16 cellular contexts compared by ENCODE assay signal in the genomic region with DNA sequence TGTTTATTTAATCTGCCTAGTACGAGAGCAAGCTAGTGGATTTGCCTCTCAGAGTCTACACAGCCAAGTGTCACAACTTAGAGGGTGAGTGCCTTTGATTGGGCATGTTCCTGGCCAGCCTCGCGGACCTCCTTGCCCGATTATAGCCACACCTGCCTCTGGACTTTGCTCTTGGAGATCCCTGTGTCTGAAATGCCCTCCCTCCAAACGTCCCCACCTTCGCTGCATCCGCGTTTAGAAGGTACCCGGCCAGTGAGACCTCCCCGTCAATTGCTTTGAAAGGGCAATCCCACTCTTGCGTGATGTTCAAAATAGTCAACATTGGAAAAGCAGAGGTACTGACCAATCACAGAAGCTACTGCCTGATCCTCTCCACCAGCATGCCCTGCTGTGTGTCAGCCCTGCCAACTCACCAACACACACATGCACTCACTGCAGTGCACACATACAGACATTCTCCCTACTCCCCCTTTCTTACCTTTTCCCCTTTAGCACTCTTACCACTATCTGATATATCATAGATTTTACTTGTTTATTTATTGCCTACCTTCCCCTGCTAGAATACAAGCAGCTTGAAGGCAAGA. TPM values are rescaled to one million over a fixed set of nuclear protein-coding genes. Genes with fewer than 3 reads are reported as not detected.
DNase-seq lines count a peak whose midpoint lies in the region; ATAC-seq and TF ChIP-seq lines count a peak whose summit lies in the region.
"Had no signal": no experiment of that assay in that cellular context is flagged by ENCODE, and none has a peak within 500 bp of the region (broad histone marks: within the 10 kb centered on the region; RNA-seq: fewer than 3 reads in every experiment).

No MANE protein-coding gene starts in this region.

- H3K36me3 Mint-ChIP-seq in activated CD8-positive, alpha-beta T cell treated with anti-CD3 and anti-CD28 coated beads, Interleukin-2, amount 10 ng/mL, durations not matched to agents 7 days and 5 days (ENCODE audit: low read depth): peaks cover 5% of the 10 kb centered on the region
- peaks cover 6% of the 10 kb centered on the region for H3K36me3 Mint-ChIP-seq in activated CD8-positive, alpha-beta T cell treated with anti-CD3 and anti-CD28 coated beads for 36 hours (ENCODE audit: low read depth)

- in situ Hi-C loops in ACHN (cut with HindIII; ENCODE audit: low pct_ligation_motif_present, low pct_unique_long_range_greater_than_20kb, low sequenced_read_pairs): no loop called here

- no peak for ATAC-seq in activated CD8-positive, alpha-beta T cell treated with anti-CD3 and anti-CD28 coated beads, Interleukin-2, amount 10 ng/mL, durations not matched to agents 7 days and 5 days
- ATAC-seq in activated CD8-positive, alpha-beta T cell treated with anti-CD3 and anti-CD28 coated beads for 36 hours: no peak
- ATAC-seq in HG02763 (IDR thresholded peaks at IDR 0.05; ENCODE audit: unreplicated experiment) (no peak), GM18870 (IDR thresholded peaks at IDR 0.05; ENCODE audit: unreplicated experiment) (no peak)

- peaks cover 33% of the 10 kb centered on the region for H3K27me3 Mint-ChIP-seq in activated CD8-positive, alpha-beta T cell treated with anti-CD3 and anti-CD28 coated beads, Interleukin-2, amount 10 ng/mL, durations not matched to agents 7 days and 5 days (ENCODE audit: low read depth)
- H3K27me3 Mint-ChIP-seq in activated CD8-positive, alpha-beta T cell treated with anti-CD3 and anti-CD28 coated beads for 36 hours: no peaks in the 10 kb centered on the region

- intact Hi-C loops in activated CD8-positive, alpha-beta T cell treated with anti-CD3 and anti-CD28 coated beads for 36 hours (cut with micrococcal nuclease): loop anchor here (5.0 kb wide), 1 partner anchor 62 kb away; no protein-coding TSS in a partner anchor

- H3K27ac Mint-ChIP-seq in activated CD8-positive, alpha-beta T cell treated with anti-CD3 and anti-CD28 coated beads, Interleukin-2, amount 10 ng/mL, durations not matched to agents 7 days and 5 days: no peak overlapping the region
- no peak overlapping the region for H3K27ac Mint-ChIP-seq in activated CD8-positive, alpha-beta T cell treated with anti-CD3 and anti-CD28 coated beads for 36 hours
- H3K27ac Mint-ChIP-seq: GM23338 had no signal

- H3K9me3 Mint-ChIP-seq in activated CD8-positive, alpha-beta T cell treated with anti-CD3 and anti-CD28 coated beads, Interleukin-2, amount 10 ng/mL, durations not matched to agents 7 days and 5 days (ENCODE audit: insufficient read depth): peaks cover 22% of the 10 kb centered on the region
- peaks cover 18% of the 10 kb centered on the region for H3K9me3 Mint-ChIP-seq in activated CD8-positive, alpha-beta T cell treated with anti-CD3 and anti-CD28 coated beads for 36 hours

- H3K4me1 Mint-ChIP-seq in activated CD8-positive, alpha-beta T cell treated with anti-CD3 and anti-CD28 coated beads, Interleukin-2, amount 10 ng/mL, durations not matched to agents 7 days and 5 days (ENCODE audit: low read depth): peaks cover 9% of the 10 kb centered on the region
- H3K4me1 Mint-ChIP-seq in activated CD8-positive, alpha-beta T cell treated with anti-CD3 and anti-CD28 coated beads for 36 hours (ENCODE audit: low read depth): peaks cover 2% of the 10 kb centered on the region

- H3K4me3 Mint-ChIP-seq in activated CD8-positive, alpha-beta T cell treated with anti-CD3 and anti-CD28 coated beads, Interleukin-2, amount 10 ng/mL, durations not matched to agents 7 days and 5 days: no peak overlapping the region
- H3K4me3 Mint-ChIP-seq in activated CD8-positive, alpha-beta T cell treated with anti-CD3 and anti-CD28 coated beads for 36 hours: no peak overlapping the region
- H3K4me3 Mint-ChIP-seq: GM23338 had no signal

- CTCF ChIA-PET in activated CD8-positive, alpha-beta T cell treated with anti-CD3 and anti-CD28 coated beads, Interleukin-2, amount 10 ng/mL, durations not matched to agents 7 days and 5 days (lab: Charles Lee): interaction anchor here (0.6 to 4.0 kb wide), 10 partner anchors 11 to 439 kb away, joined by 3 to 34 read pairs (median 4); no protein-coding TSS in a partner anchor
- CTCF ChIA-PET in activated CD8-positive, alpha-beta T cell treated with anti-CD3 and anti-CD28 coated beads for 36 hours (lab: Charles Lee): interaction anchor here (2.1 kb wide), 1 partner anchor 58 kb away, joined by 4 read pairs; no protein-coding TSS in a partner anchor

- peak; percentile 18 for DNase-seq in activated CD8-positive, alpha-beta T cell treated with anti-CD3 and anti-CD28 coated beads, Interleukin-2, amount 10 ng/mL, durations not matched to agents 7 days and 5 days
- DNase-seq in activated CD8-positive, alpha-beta T cell treated with anti-CD3 and anti-CD28 coated beads for 36 hours: no peak
- peak; percentile 48 for DNase-seq in ecto neural progenitor cell (ENCODE audit: low spot score)
- peak; percentile 51 for DNase-seq in mucosa of gallbladder (ENCODE audit: low spot score)
- no peak for DNase-seq in ACHN
- DNase-seq: 8988T, HCEC 1CT, MV-4-11, NCI-H1105 treated with DMSO at 0.1 percent for 48 hours, NCI-H2029 treated with DMSO at 0.1 percent for 48 hours, NCI-H226, NCI-H524 treated with DMSO at 0.1 percent for 48 hours, OCI-M1 had no signal

- TF ChIP-seq CTCF in activated CD8-positive, alpha-beta T cell treated with anti-CD3 and anti-CD28 coated beads for 36 hours (IDR thresholded peaks at IDR 0.05): no peak

- POLR2A ChIA-PET in activated CD8-positive, alpha-beta T cell treated with anti-CD3 and anti-CD28 coated beads, Interleukin-2, amount 10 ng/mL, durations not matched to agents 7 days and 5 days (lab: Charles Lee): no interaction called here
- POLR2A ChIA-PET in activated CD8-positive, alpha-beta T cell treated with anti-CD3 and anti-CD28 coated beads for 36 hours (lab: Charles Lee): no interaction called here

RNA-seq across cellular contexts. Expression of a gene that starts 6.5 kb away (rescaled TPM):
- total RNA-seq in activated CD8-positive, alpha-beta T cell treated with anti-CD3 and anti-CD28 coated beads, Interleukin-2, amount 10 ng/mL, durations not matched to agents 7 days and 5 days: 10 to 100 TPM; 18.4 to 20.0 TPM
- total RNA-seq in activated CD8-positive, alpha-beta T cell treated with anti-CD3 and anti-CD28 coated beads for 36 hours: 1 to 10 TPM; 3.2 to 3.3 TPM
- total RNA-seq in mucosa of gallbladder: 12.9 TPM

Comparison
In these comparisons a context has a peak if more than half of its experiments do, and no peak if none do; other contexts are left out.
1. DNase-seq: peak in activated CD8-positive, alpha-beta T cell treated with anti-CD3 and anti-CD28 coated beads, Interleukin-2, amount 10 ng/mL, durations not matched to agents 7 days and 5 days (single experiment), ecto neural progenitor cell (single experiment) and mucosa of gallbladder (single experiment); none in activated CD8-positive, alpha-beta T cell treated with anti-CD3 and anti-CD28 coated beads for 36 hours (single experiment) and ACHN (single experiment).